8 cellular contexts compared by ENCODE assay signal in the genomic region with DNA sequence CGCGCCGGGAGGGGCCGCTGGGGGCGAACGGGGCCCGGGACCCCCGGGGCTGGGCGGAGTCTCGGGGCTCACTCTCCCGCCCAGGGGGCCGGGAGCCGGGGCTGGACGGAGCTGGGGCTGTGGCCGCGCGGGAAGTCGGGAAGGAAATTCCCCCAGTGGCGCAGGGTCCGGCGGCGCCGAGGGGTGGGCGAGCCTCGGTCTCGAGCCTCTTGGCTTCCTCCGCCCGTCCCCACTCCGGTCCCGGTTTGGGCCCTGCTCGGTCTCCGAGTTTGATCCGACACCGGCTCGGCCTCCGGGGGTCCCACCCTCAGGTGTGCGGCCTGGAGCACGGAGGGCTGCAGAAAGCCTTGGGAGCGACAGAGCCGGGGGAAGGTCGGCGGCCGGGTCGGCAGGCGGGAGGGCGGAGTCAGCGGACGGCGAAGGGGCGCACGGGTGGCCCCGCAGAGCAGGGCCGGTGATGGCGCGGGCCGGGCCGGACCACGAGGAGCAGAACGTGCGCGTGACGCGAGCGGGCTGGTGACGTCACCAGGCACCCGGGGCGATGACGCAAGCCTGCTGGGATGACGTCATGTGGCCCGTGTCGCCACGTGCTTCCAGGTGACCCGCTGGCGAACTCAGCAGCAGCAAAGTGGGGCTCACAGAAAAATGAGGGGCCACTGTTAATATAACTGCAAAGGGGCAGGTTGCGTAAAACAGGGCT. TPM values are rescaled to one million over a fixed set of nuclear protein-coding genes. Genes with fewer than 3 reads are reported as not detected.
DNase-seq lines count a peak whose midpoint lies in the region; ATAC-seq and TF ChIP-seq lines count a peak whose summit lies in the region.

No MANE protein-coding gene starts in this region.

- H3K4me1 ChIP-seq in SJCRH30: peaks cover 14% of the 10 kb centered on the region
- peaks cover 3% of the 10 kb centered on the region for H3K4me1 ChIP-seq in parathyroid adenoma
- H3K4me1 ChIP-seq in vagina: peaks cover 45% of the 10 kb centered on the region

- H3K9me3 ChIP-seq in SJCRH30 (replicated peaks): no peaks in the 10 kb centered on the region
- no peaks in the 10 kb centered on the region for H3K9me3 ChIP-seq in parathyroid adenoma (ENCODE audit: control insufficient read depth, low read length)
- H3K9me3 ChIP-seq in vagina: no peaks in the 10 kb centered on the region

- H3K4me3 Mint-ChIP-seq in HFFc6 (peak overlapping the region; percentile 83), glutamatergic neuron (ENCODE audit: unreplicated experiment) (peak overlapping the region; percentile 91)
- H3K4me3 Mint-ChIP-seq in activated naive CD8-positive, alpha-beta T cell treated with anti-CD3 and anti-CD28 coated beads for 36 hours: peak overlapping the region; percentile 72

- peaks cover 22% of the 10 kb centered on the region for H3K4me1 Mint-ChIP-seq in HFFc6 (ENCODE audit: low read depth)
- peaks cover 15% of the 10 kb centered on the region for H3K4me1 Mint-ChIP-seq in activated naive CD8-positive, alpha-beta T cell treated with anti-CD3 and anti-CD28 coated beads for 36 hours
- peaks cover 17% of the 10 kb centered on the region for H3K4me1 Mint-ChIP-seq in glutamatergic neuron (ENCODE audit: low read depth, unreplicated experiment)

- DNase-seq in COR-L47 (lab: John Stamatoyannopoulos, UW) (peak; percentile 43), HFFc6 (peak; percentile 80), SJCRH30 (peak; percentile 89 to 90), glutamatergic neuron (peak; percentile 90), vagina (ENCODE audit: extremely low spot score in 2 of 2) (peak in 1 of 2 donors; percentile 89)
- DNase-seq in activated naive CD8-positive, alpha-beta T cell treated with anti-CD3 and anti-CD28 coated beads for 36 hours: peak; percentile 71

- TF ChIP-seq POLR2A in vagina (IDR thresholded peaks at IDR 0.05) (peak in 1 of 2 donors; percentile 48), GM18505 (IDR thresholded peaks at IDR 0.05; ENCODE audit: borderline replicate concordance, extremely low read depth, insufficient read depth, insufficient read length) (no peak)

- H2AFZ ChIP-seq in parathyroid adenoma: peak overlapping the region; percentile 72

- no peaks in the 10 kb centered on the region for H3K36me3 Mint-ChIP-seq in HFFc6 (ENCODE audit: low read depth)
- no peaks in the 10 kb centered on the region for H3K36me3 Mint-ChIP-seq in activated naive CD8-positive, alpha-beta T cell treated with anti-CD3 and anti-CD28 coated beads for 36 hours
- no peaks in the 10 kb centered on the region for H3K36me3 Mint-ChIP-seq in glutamatergic neuron (ENCODE audit: unreplicated experiment)

- H3K27me3 ChIP-seq in SJCRH30 (no peaks in the 10 kb centered on the region), parathyroid adenoma (ENCODE audit: control insufficient read depth, insufficient read depth, low read length) (no peaks in the 10 kb centered on the region), vagina (no peaks in the 10 kb centered on the region)

- H3K36me3 ChIP-seq in SJCRH30 (no peaks in the 10 kb centered on the region), parathyroid adenoma (ENCODE audit: control insufficient read depth, insufficient read depth, low read length) (no peaks in the 10 kb centered on the region), vagina (no peaks in the 10 kb centered on the region)

- H3K9ac ChIP-seq in parathyroid adenoma: no peak overlapping the region

- H3K27ac ChIP-seq in SJCRH30 (peak overlapping the region; percentile 94), parathyroid adenoma (peak overlapping the region; percentile 78), vagina (peak overlapping the region; percentile 99)

- H3K9me3 Mint-ChIP-seq in HFFc6 (no peaks in the 10 kb centered on the region), glutamatergic neuron (ENCODE audit: unreplicated experiment) (peaks cover 9% of the 10 kb centered on the region)
- no peaks in the 10 kb centered on the region for H3K9me3 Mint-ChIP-seq in activated naive CD8-positive, alpha-beta T cell treated with anti-CD3 and anti-CD28 coated beads for 36 hours

- peak overlapping the region; percentile 70 for H3K4me3 ChIP-seq in SJCRH30
- peak overlapping the region; percentile 82 for H3K4me3 ChIP-seq in parathyroid adenoma (ENCODE audit: low read depth, low read length)
- peak overlapping the region; percentile 61 to 73 for H3K4me3 ChIP-seq in vagina

- H3K27ac Mint-ChIP-seq in HFFc6 (peak overlapping the region; percentile 93), glutamatergic neuron (ENCODE audit: unreplicated experiment) (peak overlapping the region; percentile 95)
- H3K27ac Mint-ChIP-seq in activated naive CD8-positive, alpha-beta T cell treated with anti-CD3 and anti-CD28 coated beads for 36 hours: no peak overlapping the region

- TF ChIP-seq CTCF in HFFc6 (IDR thresholded peaks at IDR 0.05) (no peak), glutamatergic neuron (IDR thresholded peaks at IDR 0.05; ENCODE audit: partially characterized antibody, unreplicated experiment) (no peak), parathyroid adenoma (IDR thresholded peaks at IDR 0.05) (no peak), vagina (IDR thresholded peaks at IDR 0.05) (no peak)

- no peaks in the 10 kb centered on the region for H3K79me2 ChIP-seq in parathyroid adenoma

- intact Hi-C loops in vagina (cut with DNase I): no loop called here

- H3K27me3 Mint-ChIP-seq in HFFc6 (ENCODE audit: insufficient read depth): peaks cover 4% of the 10 kb centered on the region; the same call in 1 of the 2 replicates
- H3K27me3 Mint-ChIP-seq in activated naive CD8-positive, alpha-beta T cell treated with anti-CD3 and anti-CD28 coated beads for 36 hours: peaks cover 67% of the 10 kb centered on the region
- peaks cover 18% of the 10 kb centered on the region for H3K27me3 Mint-ChIP-seq in glutamatergic neuron (ENCODE audit: unreplicated experiment)

- no peak for ATAC-seq in GM18505 (IDR thresholded peaks at IDR 0.05; ENCODE audit: unreplicated experiment)

- peak overlapping the region; percentile 99 for H3K4me2 ChIP-seq in parathyroid adenoma (ENCODE audit: low read length)

RNA-seq across cellular contexts. Expression of a gene that starts 0.6 kb away (rescaled TPM):
- total RNA-seq in HFFc6 (2021; fragmentation: NEBNext Ultra II Directional; extraction: Animal tissue kit (Norgen Biotek cat#: 25700)): 10 to 100 TPM; 14.1 to 17.4 (median 15.6) TPM
- total RNA-seq in SJCRH30 (2014; rRNA removed; shearing (Covaris generic)): 15.3 and 15.9 TPM in 2 replicates
- 1 to 10 TPM in 1 of 2 experiments, under 1 TPM in 1; 0.93 to 1.1 TPM for total RNA-seq in activated naive CD8-positive, alpha-beta T cell treated with anti-CD3 and anti-CD28 coated beads for 36 hours
- total RNA-seq in glutamatergic neuron (ENCODE audit: unreplicated experiment) (218 TPM), vagina (34.6 TPM)

RNA-seq across cellular contexts. Expression of a gene that starts 12.8 kb away (rescaled TPM):
- total RNA-seq in HFFc6 (2021; fragmentation: NEBNext Ultra II Directional; extraction: Animal tissue kit (Norgen Biotek cat#: 25700)): 10 to 100 TPM; 38.4 to 89.1 (median 42.1) TPM
- total RNA-seq in SJCRH30 (2014; rRNA removed; shearing (Covaris generic)): 5.1 and 12.6 TPM in 2 replicates
- 10 to 100 TPM; 71.7 to 78.4 TPM for total RNA-seq in activated naive CD8-positive, alpha-beta T cell treated with anti-CD3 and anti-CD28 coated beads for 36 hours
- total RNA-seq in glutamatergic neuron (ENCODE audit: unreplicated experiment) (18.4 TPM), vagina (29.0 TPM)

RNA-seq across cellular contexts. Expression of a gene that starts 18.6 kb away (rescaled TPM):
- total RNA-seq in HFFc6 (2021; fragmentation: NEBNext Ultra II Directional; extraction: Animal tissue kit (Norgen Biotek cat#: 25700)): under 1 TPM in 2 of 6 experiments, not detected in 4; 0.17 to 0.18 TPM
- total RNA-seq in SJCRH30 (2014; rRNA removed; shearing (Covaris generic)): 0.13 TPM in 1 of 2 replicates, not detected in the other
- not detected for total RNA-seq in activated naive CD8-positive, alpha-beta T cell treated with anti-CD3 and anti-CD28 coated beads for 36 hours
- total RNA-seq in glutamatergic neuron (ENCODE audit: unreplicated experiment) (0.32 TPM), vagina (not detected)

RNA-seq across cellular contexts. Expression of a gene that starts 19.4 kb away (rescaled TPM):
- 100 to 1,000 TPM; 131 to 164 (median 140) TPM for total RNA-seq in HFFc6 (2021; fragmentation: NEBNext Ultra II Directional; extraction: Animal tissue kit (Norgen Biotek cat#: 25700))
- 10.4 and 13.7 TPM in 2 replicates for total RNA-seq in SJCRH30 (2014; rRNA removed; shearing (Covaris generic))
- total RNA-seq in activated naive CD8-positive, alpha-beta T cell treated with anti-CD3 and anti-CD28 coated beads for 36 hours: 10 to 100 TPM; 30.4 to 30.5 TPM
- total RNA-seq in glutamatergic neuron (ENCODE audit: unreplicated experiment): 914 TPM
- 25.5 TPM for total RNA-seq in vagina

RNA-seq across cellular contexts. Expression of a gene that starts 34.2 kb away (rescaled TPM):
- 1 to 10 TPM; 5.2 to 6.9 (median 6.0) TPM for total RNA-seq in HFFc6 (2021; fragmentation: NEBNext Ultra II Directional; extraction: Animal tissue kit (Norgen Biotek cat#: 25700))
- total RNA-seq in SJCRH30 (2014; rRNA removed; shearing (Covaris generic)): 0.04 and 0.05 TPM in 2 replicates
- total RNA-seq in activated naive CD8-positive, alpha-beta T cell treated with anti-CD3 and anti-CD28 coated beads for 36 hours: 1 to 10 TPM in 1 of 2 experiments, under 1 TPM in 1; 0.85 to 1.3 TPM
- total RNA-seq in glutamatergic neuron (ENCODE audit: unreplicated experiment) (0.29 TPM), vagina (15.2 TPM)
